In genomic region chr16:50741808-50742520, GRCh38 we compare ENCODE assay signal across 8 cellular contexts. TPM values are rescaled to one million over a fixed set of nuclear protein-coding genes. Genes with fewer than 3 reads are reported as not detected.
A peak's percentile ranks its signal among the peaks of the same experiment; 100 is the strongest.
DNase-seq lines count a peak whose midpoint lies in the region; TF ChIP-seq lines count a peak whose summit lies in the region.

Gene CYLD (plus strand): TSS chr16:50742086. CDS start chr16:50749699, 7,613 bp downstream.

- POLR2A ChIA-PET in activated CD8-positive, alpha-beta memory T cell treated with anti-CD3 and anti-CD28 coated beads for 36 hours (lab: Charles Lee) = interaction anchor here (0.7 to 1.3 kb wide), 5 partner anchors 39 to 61 kb away, joined by 3 to 5 read pairs (median 3); partner anchors contain the start of gene SNX20

- CTCF ChIA-PET in activated CD8-positive, alpha-beta memory T cell treated with anti-CD3 and anti-CD28 coated beads for 36 hours (lab: Charles Lee) = interaction anchor here (0.8 kb wide), 3 partner anchors 58 to 77 kb away, joined by 3 to 8 read pairs (median 3); no protein-coding TSS in a partner anchor

- no peaks in the 10 kb centered on the region for H3K27me3 ChIP-seq in effector memory CD4-positive, alpha-beta T cell (replicated peaks; ENCODE audit: control insufficient read depth, insufficient read depth, low read length, poor library complexity, severe bottlenecking)

- DNase-seq in CMK (ENCODE audit: low read depth) = peak; percentile 97
- peak; percentile 97 for DNase-seq in GM20000 (ENCODE audit: low spot score)
- DNase-seq in HT-29 (ENCODE audit: low spot score) = peak; percentile 99
- peak; percentile 99 for DNase-seq in NOMO-1 (lab: John Stamatoyannopoulos, UW; ENCODE audit: unreplicated experiment in 2 of 2)
- peak; percentile 100 for DNase-seq in effector memory CD4-positive, alpha-beta T cell
- DNase-seq in lung microvascular endothelial cell (ENCODE audit: low read depth in 2 of 2) = peak; percentile 100
- DNase-seq in stimulated activated CD4-positive, alpha-beta T cell treated with anti-CD3 and anti-CD28 coated beads, TNF-alpha, amount 100 ng/mL, for 48 hours (ENCODE audit: low read depth in 3 of 3) = peak; percentile 98 to 100 (median 98)

- H3K9me3 ChIP-seq in effector memory CD4-positive, alpha-beta T cell (ENCODE audit: control insufficient read depth, low read length) = no peaks in the 10 kb centered on the region

- H3K36me3 ChIP-seq in effector memory CD4-positive, alpha-beta T cell (ENCODE audit: control insufficient read depth, insufficient read depth, low read length) = no peaks in the 10 kb centered on the region

- peaks cover 15% of the 10 kb centered on the region for H3K4me1 ChIP-seq in effector memory CD4-positive, alpha-beta T cell (ENCODE audit: control insufficient read depth, insufficient read depth, low read length, poor library complexity, severe bottlenecking)

- no peak for TF ChIP-seq CTCF in GM20000 (IDR thresholded peaks at IDR 0.05; ENCODE audit: extremely low read depth, missing control alignments)

- peak within 1 kb of the TSS; percentile 90 for H3K4me3 ChIP-seq in effector memory CD4-positive, alpha-beta T cell (ENCODE audit: insufficient read depth, low read depth, low read length, poor library complexity, severe bottlenecking)

- peak within 1 kb of the TSS; percentile 99 for H3K27ac ChIP-seq in effector memory CD4-positive, alpha-beta T cell (ENCODE audit: insufficient read depth, low read length, poor library complexity, severe bottlenecking)

RNA-seq across cellular contexts. Expression of gene CYLD, which starts in this region (rescaled TPM):
- total RNA-seq in HT-29 (2014; rRNA removed; shearing (Covaris generic)) = 3.5 and 5.2 TPM in 2 replicates
- total RNA-seq in activated CD8-positive, alpha-beta memory T cell treated with anti-CD3 and anti-CD28 coated beads for 36 hours = 100 to 1,000 TPM; 143 to 146 TPM
- 22.0 and 32.1 TPM in 2 replicates for total RNA-seq in lung microvascular endothelial cell

Comparison
In these comparisons a context has a peak if more than half of its experiments do, and no peak if none do; other contexts are left out.
1. Peak in every context shown above with its lines: DNase-seq, H3K4me3 ChIP-seq and H3K27ac ChIP-seq.